In the genomic region with DNA sequence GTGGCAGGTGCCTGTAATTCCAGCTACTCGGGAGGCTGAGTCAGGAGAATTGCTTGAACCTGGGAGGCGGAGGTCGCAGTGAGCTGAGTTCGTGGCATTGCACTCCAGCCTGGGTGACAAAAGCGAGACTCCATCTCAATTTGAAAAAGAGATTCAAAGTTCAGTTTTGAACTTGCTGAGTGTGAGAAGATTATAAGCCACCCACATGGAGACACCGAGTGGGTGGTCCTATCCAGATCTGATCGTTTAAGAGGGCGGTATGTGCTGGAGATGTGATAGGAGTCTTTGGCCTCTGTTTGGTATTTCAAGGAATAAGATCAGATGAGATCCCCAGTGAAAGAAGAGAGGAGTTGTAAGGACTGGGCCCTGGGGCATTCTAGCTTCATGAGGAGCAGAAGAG, we compare ENCODE assay signal across 15 cellular contexts. TPM values are rescaled to one million over a fixed set of nuclear protein-coding genes. Genes with fewer than 3 reads are reported as not detected.
DNase-seq lines count a peak whose midpoint lies in the region; ATAC-seq and TF ChIP-seq lines count a peak whose summit lies in the region.
"Had no signal": no experiment of that assay in that cellular context is flagged by ENCODE, and none has a peak within 500 bp of the region (broad histone marks: within the 10 kb centered on the region; RNA-seq: fewer than 3 reads in every experiment).

No MANE protein-coding gene starts in this region.

- H3K9me3 Mint-ChIP-seq in activated T-cell treated with anti-CD3 and anti-CD28 coated beads, Interleukin-2, amount 50 U/mL, for 72 hours = no peaks in the 10 kb centered on the region
- H3K9me3 Mint-ChIP-seq in activated T-helper 1 cell treated with anti-CD3 and anti-CD28 coated beads, Interleukin-12 subunit alpha, Interleukin-12 subunit beta, Interleukin-2, Interleukin-4 antibody, amounts not matched to agents 30 ng/mL and 10 ng/mL and 1 ng/mL, durations not matched to agents 14 hours and 24 hours and 36 hours = no peaks in the 10 kb centered on the region
- H3K9me3 Mint-ChIP-seq in endothelial cell (ENCODE audit: unreplicated experiment) = no peaks in the 10 kb centered on the region
- no peaks in the 10 kb centered on the region for H3K9me3 Mint-ChIP-seq in stimulated activated naive B cell treated with anti-CD40 and anti-IgM and Interleukin-4, amounts not matched to agents 10 μg/mL and 1 μg/mL and 100 μg/mL, for 72 hours

- H3K36me3 Mint-ChIP-seq in activated T-cell treated with anti-CD3 and anti-CD28 coated beads, Interleukin-2, amount 50 U/mL, for 72 hours (ENCODE audit: insufficient read depth in 2 of 2) = peaks cover 15 to 38% of the 10 kb centered on the region in 2 donors
- H3K36me3 Mint-ChIP-seq in activated T-helper 1 cell treated with anti-CD3 and anti-CD28 coated beads, Interleukin-12 subunit alpha, Interleukin-12 subunit beta, Interleukin-2, Interleukin-4 antibody, amounts not matched to agents 30 ng/mL and 10 ng/mL and 1 ng/mL, durations not matched to agents 14 hours and 24 hours and 36 hours (ENCODE audit: low read depth) = peaks cover 31% of the 10 kb centered on the region
- H3K36me3 Mint-ChIP-seq in endothelial cell (ENCODE audit: low read depth, unreplicated experiment) = peaks cover 29% of the 10 kb centered on the region
- H3K36me3 Mint-ChIP-seq in stimulated activated naive B cell treated with anti-CD40 and anti-IgM and Interleukin-4, amounts not matched to agents 10 μg/mL and 1 μg/mL and 100 μg/mL, for 72 hours = peaks cover 0 to 7% of the 10 kb centered on the region in 2 donors

- no peak overlapping the region for H3K4me3 Mint-ChIP-seq in activated T-cell treated with anti-CD3 and anti-CD28 coated beads, Interleukin-2, amount 50 U/mL, for 72 hours
- H3K4me3 Mint-ChIP-seq in activated T-helper 1 cell treated with anti-CD3 and anti-CD28 coated beads, Interleukin-12 subunit alpha, Interleukin-12 subunit beta, Interleukin-2, Interleukin-4 antibody, amounts not matched to agents 30 ng/mL and 10 ng/mL and 1 ng/mL, durations not matched to agents 14 hours and 24 hours and 36 hours = no peak overlapping the region
- H3K4me3 Mint-ChIP-seq in endothelial cell (ENCODE audit: unreplicated experiment) = peak overlapping the region; percentile 26
- no peak overlapping the region for H3K4me3 Mint-ChIP-seq in stimulated activated naive B cell treated with anti-CD40 and anti-IgM and Interleukin-4, amounts not matched to agents 10 μg/mL and 1 μg/mL and 100 μg/mL, for 72 hours

- no peak for DNase-seq in activated T-cell treated with anti-CD3 and anti-CD28 coated beads, Interleukin-2, amount 50 U/mL, for 72 hours
- DNase-seq in activated T-cell treated with anti-CD3 and anti-CD28 coated beads for 4 hours (no peak), endothelial cell (ENCODE audit: low spot score) (no peak)
- DNase-seq in activated T-helper 1 cell treated with anti-CD3 and anti-CD28 coated beads, Interleukin-12 subunit alpha, Interleukin-12 subunit beta, Interleukin-2, Interleukin-4 antibody, amounts not matched to agents 30 ng/mL and 10 ng/mL and 1 ng/mL, durations not matched to agents 14 hours and 24 hours and 36 hours (ENCODE audit: low spot score) = no peak
- DNase-seq in stimulated activated naive B cell treated with anti-CD40 and anti-IgM and Interleukin-4, amounts not matched to agents 10 μg/mL and 1 μg/mL and 100 μg/mL, for 72 hours = no peak
- DNase-seq: Calu3, H7, MG63, NCI-H1092 treated with DMSO at 0.1 percent for 48 hours, NCI-H1694 treated with DMSO at 0.1 percent for 48 hours, NCI-H774 had no signal

- H3K27me3 Mint-ChIP-seq in activated T-cell treated with anti-CD3 and anti-CD28 coated beads, Interleukin-2, amount 50 U/mL, for 72 hours (ENCODE audit: low read depth) = no peaks in the 10 kb centered on the region
- H3K27me3 Mint-ChIP-seq in activated T-helper 1 cell treated with anti-CD3 and anti-CD28 coated beads, Interleukin-12 subunit alpha, Interleukin-12 subunit beta, Interleukin-2, Interleukin-4 antibody, amounts not matched to agents 30 ng/mL and 10 ng/mL and 1 ng/mL, durations not matched to agents 14 hours and 24 hours and 36 hours (ENCODE audit: insufficient read depth) = no peaks in the 10 kb centered on the region
- no peaks in the 10 kb centered on the region for H3K27me3 Mint-ChIP-seq in endothelial cell (ENCODE audit: unreplicated experiment)
- peaks cover 8 to 11% of the 10 kb centered on the region in 2 donors for H3K27me3 Mint-ChIP-seq in stimulated activated naive B cell treated with anti-CD40 and anti-IgM and Interleukin-4, amounts not matched to agents 10 μg/mL and 1 μg/mL and 100 μg/mL, for 72 hours

- TF ChIP-seq CTCF in endothelial cell (IDR thresholded peaks at IDR 0.05; ENCODE audit: unreplicated experiment) = no peak

- no peak for ATAC-seq in activated T-cell treated with anti-CD3 and anti-CD28 coated beads, Interleukin-2, amount 50 U/mL, for 72 hours (replicated peaks in 1 of 2)
- ATAC-seq in stimulated activated naive B cell treated with anti-CD40 and anti-IgM and Interleukin-4, amounts not matched to agents 10 μg/mL and 1 μg/mL and 100 μg/mL, for 72 hours (replicated peaks) = no peak
- ATAC-seq in GM18502 (IDR thresholded peaks at IDR 0.05; ENCODE audit: poor library complexity, unreplicated experiment) (no peak), SK-N-SH treated with all-trans-retinoic acid at 6 μM for 48 hours (no peak)
- ATAC-seq: GM12878, Panc1 had no signal

- intact Hi-C loops in activated T-helper 1 cell treated with anti-CD3 and anti-CD28 coated beads, Interleukin-12 subunit alpha, Interleukin-12 subunit beta, Interleukin-2, Interleukin-4 antibody, amounts not matched to agents 30 ng/mL and 10 ng/mL and 1 ng/mL, durations not matched to agents 14 hours and 24 hours and 36 hours (cut with micrococcal nuclease) = no loop called here

- H3K4me1 Mint-ChIP-seq in activated T-cell treated with anti-CD3 and anti-CD28 coated beads, Interleukin-2, amount 50 U/mL, for 72 hours (ENCODE audit: low read depth) = peaks cover 61% of the 10 kb centered on the region
- H3K4me1 Mint-ChIP-seq in activated T-helper 1 cell treated with anti-CD3 and anti-CD28 coated beads, Interleukin-12 subunit alpha, Interleukin-12 subunit beta, Interleukin-2, Interleukin-4 antibody, amounts not matched to agents 30 ng/mL and 10 ng/mL and 1 ng/mL, durations not matched to agents 14 hours and 24 hours and 36 hours (ENCODE audit: low read depth) = peaks cover 31% of the 10 kb centered on the region
- peaks cover 9% of the 10 kb centered on the region for H3K4me1 Mint-ChIP-seq in endothelial cell (ENCODE audit: unreplicated experiment)
- peaks cover 19 to 28% of the 10 kb centered on the region in 2 donors for H3K4me1 Mint-ChIP-seq in stimulated activated naive B cell treated with anti-CD40 and anti-IgM and Interleukin-4, amounts not matched to agents 10 μg/mL and 1 μg/mL and 100 μg/mL, for 72 hours

- peak overlapping the region; percentile 4 for H3K27ac Mint-ChIP-seq in activated T-cell treated with anti-CD3 and anti-CD28 coated beads, Interleukin-2, amount 50 U/mL, for 72 hours
- H3K27ac Mint-ChIP-seq in activated T-helper 1 cell treated with anti-CD3 and anti-CD28 coated beads, Interleukin-12 subunit alpha, Interleukin-12 subunit beta, Interleukin-2, Interleukin-4 antibody, amounts not matched to agents 30 ng/mL and 10 ng/mL and 1 ng/mL, durations not matched to agents 14 hours and 24 hours and 36 hours = peak overlapping the region; percentile 10
- H3K27ac Mint-ChIP-seq in endothelial cell (ENCODE audit: unreplicated experiment) = no peak overlapping the region
- H3K27ac Mint-ChIP-seq in stimulated activated naive B cell treated with anti-CD40 and anti-IgM and Interleukin-4, amounts not matched to agents 10 μg/mL and 1 μg/mL and 100 μg/mL, for 72 hours = peak overlapping the region; percentile 10

TF ChIP-seq in SK-N-SH treated with all-trans-retinoic acid at 6 μM for 48 hours, 23 proteins besides CTCF, POLR2A, EP300 and RAD21:
- TF ChIP-seq GLIS3 (CRISPR knock-in tag; IDR thresholded peaks at IDR 0.05) = no peak
- TF ChIP-seq ARNTL (CRISPR knock-in tag; IDR thresholded peaks at IDR 0.05; ENCODE audit: borderline replicate concordance, low read depth) = no peak
- no peak for TF ChIP-seq RARB (CRISPR knock-in tag; IDR thresholded peaks at IDR 0.05)
- no peak for TF ChIP-seq ZFP3 (CRISPR knock-in tag; IDR thresholded peaks at IDR 0.05)
TF ChIP-seq in SK-N-SH treated with all-trans-retinoic acid at 6 μM for 48 hours: peak in this region for 0.

RNA-seq across cellular contexts. Expression of a gene that starts 25.6 kb away (rescaled TPM):
- total RNA-seq in activated T-cell treated with anti-CD3 and anti-CD28 coated beads, Interleukin-2, amount 50 U/mL, for 72 hours = 10 to 100 TPM; 52.1 to 73.9 TPM
- 14.4 and 16.6 TPM in 2 replicates for total RNA-seq in activated T-helper 1 cell treated with anti-CD3 and anti-CD28 coated beads, Interleukin-12 subunit alpha, Interleukin-12 subunit beta, Interleukin-2, Interleukin-4 antibody, amounts not matched to agents 30 ng/mL and 10 ng/mL and 1 ng/mL, durations not matched to agents 14 hours and 24 hours and 36 hours
- total RNA-seq in endothelial cell (ENCODE audit: unreplicated experiment) = 81.3 TPM
